Comparison of ENCODE assay signal across 2 cellular contexts in the genomic region with DNA sequence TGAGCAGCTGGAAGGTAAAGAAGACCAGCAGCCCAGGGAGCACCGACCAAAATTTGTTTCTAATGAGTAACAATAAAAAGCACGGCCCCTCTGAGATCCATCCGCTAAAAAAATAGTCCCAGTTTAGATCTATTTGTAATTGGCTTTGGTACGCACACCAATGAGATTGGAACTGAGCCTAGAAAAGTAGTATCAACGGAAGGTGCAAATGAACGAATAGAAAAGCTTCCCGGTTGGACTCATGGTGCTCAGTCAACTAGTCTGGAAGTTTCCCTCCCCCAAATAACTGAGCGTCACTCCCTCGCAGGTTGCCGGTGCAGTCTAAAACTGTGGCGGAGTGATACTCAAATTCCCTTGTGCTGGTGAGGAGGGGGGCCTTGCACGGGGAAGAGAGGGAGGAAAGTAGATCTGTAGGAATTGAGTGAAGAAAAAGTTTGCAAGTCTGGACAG.
A peak's percentile ranks its signal among the peaks of the same experiment; 100 is the strongest.
TF ChIP-seq lines count a peak whose summit lies in the region.

COL4A5 (plus strand) TSS at position 405 of the 450 bp plus-strand sequence. CDS start 288 bp downstream, outside the sequence.

TF ChIP-seq in A549, 52 proteins besides CTCF, POLR2A, EP300 and RAD21 (continued from another document):
- TF ChIP-seq MAFK (IDR thresholded peaks at IDR 0.05; ENCODE audit: partially characterized antibody) (no peak), REST (IDR thresholded peaks at IDR 0.05) (no peak), ZC3H11A (IDR thresholded peaks at IDR 0.05) (no peak), ZFP36 (IDR thresholded peaks at IDR 0.05; ENCODE audit: borderline replicate concordance, partially characterized antibody) (no peak), CBX2 (IDR thresholded peaks at IDR 0.05; ENCODE audit: borderline replicate concordance, low read depth) (no peak), JUNB (IDR thresholded peaks at IDR 0.05) (no peak), PBX3 (IDR thresholded peaks at IDR 0.05) (peak; percentile 83), NFE2L2 (conservative IDR thresholded peaks at IDR 0.05; ENCODE audit: low read length) (no peak), PHF8 (IDR thresholded peaks at IDR 0.05; ENCODE audit: borderline replicate concordance, low read depth) (no peak), ESRRA (IDR thresholded peaks at IDR 0.05; ENCODE audit: borderline replicate concordance, low read length) (no peak), SMC3 (IDR thresholded peaks at IDR 0.05) (no peak)
- TF ChIP-seq, protein P1, sequence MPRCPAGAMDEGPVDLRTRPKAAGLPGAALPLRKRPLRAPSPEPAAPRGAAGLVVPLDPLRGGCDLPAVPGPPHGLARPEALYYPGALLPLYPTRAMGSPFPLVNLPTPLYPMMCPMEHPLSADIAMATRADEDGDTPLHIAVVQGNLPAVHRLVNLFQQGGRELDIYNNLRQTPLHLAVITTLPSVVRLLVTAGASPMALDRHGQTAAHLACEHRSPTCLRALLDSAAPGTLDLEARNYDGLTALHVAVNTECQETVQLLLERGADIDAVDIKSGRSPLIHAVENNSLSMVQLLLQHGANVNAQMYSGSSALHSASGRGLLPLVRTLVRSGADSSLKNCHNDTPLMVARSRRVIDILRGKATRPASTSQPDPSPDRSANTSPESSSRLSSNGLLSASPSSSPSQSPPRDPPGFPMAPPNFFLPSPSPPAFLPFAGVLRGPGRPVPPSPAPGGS (IDR thresholded peaks at IDR 0.05), result no peak

TF ChIP-seq in HEK293, 187 proteins besides CTCF, POLR2A, EP300 and RAD21 (continued from another document and continues in another):
- no peak; the same call in 1 of the 2 replicates for TF ChIP-seq INSM2 (tag by site-specific recombination; IDR thresholded peaks at IDR 0.05)
- no peak for TF ChIP-seq ZNF488 (tag by site-specific recombination; IDR thresholded peaks at IDR 0.05)
- no peak for TF ChIP-seq KLF1 (tag by site-specific recombination; IDR thresholded peaks at IDR 0.05)
- TF ChIP-seq, protein P2, sequence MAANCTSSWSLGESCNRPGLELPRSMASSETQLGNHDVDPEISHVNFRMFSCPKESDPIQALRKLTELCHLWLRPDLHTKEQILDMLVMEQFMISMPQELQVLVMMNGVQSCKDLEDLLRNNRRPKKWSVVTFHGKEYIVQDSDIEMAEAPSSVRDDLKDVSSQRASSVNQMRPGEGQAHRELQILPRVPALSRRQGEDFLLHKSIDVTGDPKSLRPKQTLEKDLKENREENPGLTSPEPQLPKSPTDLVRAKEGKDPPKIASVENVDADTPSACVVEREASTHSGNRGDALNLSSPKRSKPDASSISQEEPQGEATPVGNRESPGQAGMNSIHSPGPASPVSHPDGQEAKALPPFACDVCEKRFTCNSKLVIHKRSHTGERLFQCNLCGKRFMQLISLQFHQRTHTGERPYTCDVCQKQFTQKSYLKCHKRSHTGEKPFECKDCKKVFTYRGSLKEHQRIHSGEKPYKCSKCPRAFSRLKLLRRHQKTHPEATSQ (tag by site-specific recombination; IDR thresholded peaks at IDR 0.05), result no peak
- TF ChIP-seq ZNF560 (tag by site-specific recombination; IDR thresholded peaks at IDR 0.05; ENCODE audit: borderline replicate concordance), result no peak
- peak; percentile 22; the same call in 1 of the 2 replicates for TF ChIP-seq KLF7 (tag by site-specific recombination; IDR thresholded peaks at IDR 0.05; ENCODE audit: borderline replicate concordance)
- no peak for TF ChIP-seq ZNF274 (IDR thresholded peaks at IDR 0.05; ENCODE audit: low read length)
- no peak for TF ChIP-seq ZNF274 (tag by site-specific recombination; IDR thresholded peaks at IDR 0.05; ENCODE audit: borderline replicate concordance)
- no peak for TF ChIP-seq ZNF169 (tag by site-specific recombination; IDR thresholded peaks at IDR 0.05)
- TF ChIP-seq ZNF302 (tag by site-specific recombination; IDR thresholded peaks at IDR 0.05; ENCODE audit: low read depth), result no peak
- no peak for TF ChIP-seq ZNF114 (tag by site-specific recombination; IDR thresholded peaks at IDR 0.05)
- no peak for TF ChIP-seq ZBTB49 (tag by site-specific recombination; IDR thresholded peaks at IDR 0.05; ENCODE audit: low read depth)
- no peak for TF ChIP-seq ZNF211 (tag by site-specific recombination; IDR thresholded peaks at IDR 0.05; ENCODE audit: low read depth)
- 0 out of 2 replicates have a peak, but pooled peaks have one; percentile 40 for TF ChIP-seq ZBTB8A (tag by site-specific recombination; IDR thresholded peaks at IDR 0.05)
- TF ChIP-seq ZNF132 (tag by site-specific recombination; IDR thresholded peaks at IDR 0.05; ENCODE audit: borderline replicate concordance), result no peak
- no peak for TF ChIP-seq ZNF354C (tag by site-specific recombination; IDR thresholded peaks at IDR 0.05; ENCODE audit: borderline replicate concordance, low read depth)
- TF ChIP-seq ZNF747 (tag by site-specific recombination; IDR thresholded peaks at IDR 0.05), result no peak
- 0 out of 2 replicates have a peak, but pooled peaks have one; percentile 29 for TF ChIP-seq ZNF518A (tag by site-specific recombination; conservative IDR thresholded peaks at IDR 0.05; ENCODE audit: low read depth)
- TF ChIP-seq, protein P3, sequence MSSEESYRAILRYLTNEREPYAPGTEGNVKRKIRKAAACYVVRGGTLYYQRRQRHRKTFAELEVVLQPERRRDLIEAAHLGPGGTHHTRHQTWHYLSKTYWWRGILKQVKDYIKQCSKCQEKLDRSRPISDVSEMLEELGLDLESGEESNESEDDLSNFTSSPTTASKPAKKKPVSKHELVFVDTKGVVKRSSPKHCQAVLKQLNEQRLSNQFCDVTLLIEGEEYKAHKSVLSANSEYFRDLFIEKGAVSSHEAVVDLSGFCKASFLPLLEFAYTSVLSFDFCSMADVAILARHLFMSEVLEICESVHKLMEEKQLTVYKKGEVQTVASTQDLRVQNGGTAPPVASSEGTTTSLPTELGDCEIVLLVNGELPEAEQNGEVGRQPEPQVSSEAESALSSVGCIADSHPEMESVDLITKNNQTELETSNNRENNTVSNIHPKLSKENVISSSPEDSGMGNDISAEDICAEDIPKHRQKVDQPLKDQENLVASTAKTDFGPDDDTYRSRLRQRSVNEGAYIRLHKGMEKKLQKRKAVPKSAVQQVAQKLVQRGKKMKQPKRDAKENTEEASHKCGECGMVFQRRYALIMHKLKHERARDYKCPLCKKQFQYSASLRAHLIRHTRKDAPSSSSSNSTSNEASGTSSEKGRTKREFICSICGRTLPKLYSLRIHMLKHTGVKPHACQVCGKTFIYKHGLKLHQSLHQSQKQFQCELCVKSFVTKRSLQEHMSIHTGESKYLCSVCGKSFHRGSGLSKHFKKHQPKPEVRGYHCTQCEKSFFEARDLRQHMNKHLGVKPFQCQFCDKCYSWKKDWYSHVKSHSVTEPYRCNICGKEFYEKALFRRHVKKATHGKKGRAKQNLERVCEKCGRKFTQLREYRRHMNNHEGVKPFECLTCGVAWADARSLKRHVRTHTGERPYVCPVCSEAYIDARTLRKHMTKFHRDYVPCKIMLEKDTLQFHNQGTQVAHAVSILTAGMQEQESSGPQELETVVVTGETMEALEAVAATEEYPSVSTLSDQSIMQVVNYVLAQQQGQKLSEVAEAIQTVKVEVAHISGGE (tag by site-specific recombination; conservative IDR thresholded peaks at IDR 0.05; ENCODE audit: low read depth), result peak; percentile 42; the same call in 1 of the 2 replicates
- TF ChIP-seq ZNF610 (tag by site-specific recombination; IDR thresholded peaks at IDR 0.05; ENCODE audit: borderline replicate concordance), result peak; percentile 52; the same call in 1 of the 2 replicates
- TF ChIP-seq OVOL3 (tag by site-specific recombination; IDR thresholded peaks at IDR 0.05), result 0 out of 2 replicates have a peak, but pooled peaks have one; percentile 61
- TF ChIP-seq ZSCAN30 (tag by site-specific recombination; IDR thresholded peaks at IDR 0.05), result peak; percentile 62; the same call in 1 of the 2 replicates
- no peak for TF ChIP-seq ZNF621 (tag by site-specific recombination; IDR thresholded peaks at IDR 0.05)
- peak; percentile 42; the same call in 1 of the 2 replicates for TF ChIP-seq ZNF76 (tag by site-specific recombination; IDR thresholded peaks at IDR 0.05; ENCODE audit: borderline replicate concordance, low read depth)
- TF ChIP-seq ZNF529 (tag by site-specific recombination; IDR thresholded peaks at IDR 0.05; ENCODE audit: insufficient replicate concordance), result no peak
- no peak for TF ChIP-seq AEBP2 (tag by site-specific recombination; IDR thresholded peaks at IDR 0.05; ENCODE audit: borderline replicate concordance)
- no peak for TF ChIP-seq SCRT1 (tag by site-specific recombination; IDR thresholded peaks at IDR 0.05; ENCODE audit: borderline replicate concordance)
- no peak for TF ChIP-seq ZNF837 (tag by site-specific recombination; IDR thresholded peaks at IDR 0.05)
- TF ChIP-seq ZNF174 (tag by site-specific recombination; IDR thresholded peaks at IDR 0.05), result no peak
- TF ChIP-seq ZFP69B (tag by site-specific recombination; IDR thresholded peaks at IDR 0.05), result peak; percentile 53; the same call in 1 of the 2 replicates
- TF ChIP-seq SCRT2 (tag by site-specific recombination; IDR thresholded peaks at IDR 0.05), result peak; percentile 23; the same call in 1 of the 2 replicates
- TF ChIP-seq ZBTB17 (tag by site-specific recombination; IDR thresholded peaks at IDR 0.05), result peak; percentile 93
- peak; percentile 48; the same call in 1 of the 2 replicates for TF ChIP-seq ZNF350 (tag by site-specific recombination; IDR thresholded peaks at IDR 0.05)
- 0 out of 2 replicates have a peak, but pooled peaks have one; percentile 66 for TF ChIP-seq ZNF10 (tag by site-specific recombination; IDR thresholded peaks at IDR 0.05)
